In the genomic region with DNA sequence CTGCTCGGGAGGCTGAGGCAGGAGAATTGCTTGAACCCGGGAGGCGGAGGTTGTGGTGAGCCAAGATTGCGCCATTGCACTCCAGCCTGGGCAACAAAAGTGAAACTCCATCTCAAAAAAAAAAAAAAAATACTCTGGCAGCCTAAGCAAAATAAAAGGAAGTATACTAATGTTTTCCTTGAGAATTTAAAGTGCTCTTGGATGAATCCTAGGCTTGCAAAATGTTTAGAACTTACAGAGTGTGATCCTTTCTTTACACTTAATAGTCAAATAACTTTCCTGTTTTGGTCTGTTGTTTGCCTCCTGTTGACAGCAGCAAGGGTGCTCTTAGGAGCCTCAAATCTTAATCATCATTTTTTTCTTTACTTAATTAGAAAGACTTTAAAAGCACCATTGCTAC, we compare ENCODE assay signal across 4 cellular contexts. TPM values are rescaled to one million over a fixed set of nuclear protein-coding genes. Genes with fewer than 3 reads are reported as not detected.
"Had no signal": no experiment of that assay in that cellular context is flagged by ENCODE, and none has a peak within 500 bp of the region (broad histone marks: within the 10 kb centered on the region; RNA-seq: fewer than 3 reads in every experiment).

No MANE protein-coding gene starts in this region.

RNA-seq across cellular contexts. Expression of a gene that starts 38.9 kb away (rescaled TPM):
- polyA plus RNA-seq: endothelial cell of umbilical vein, foreskin keratinocyte, hepatocyte, pancreas had no signal
